Comparison of ENCODE assay signal across 10 cellular contexts in genomic region chr4:24686866-24687672, GRCh38.
DNase-seq lines count a peak whose midpoint lies in the region; ATAC-seq, FAIRE-seq and TF ChIP-seq lines count a peak whose summit lies in the region.
"Had no signal": no experiment of that assay in that cellular context is flagged by ENCODE, and none has a peak within 500 bp of the region (broad histone marks: within the 10 kb centered on the region; RNA-seq: fewer than 3 reads in every experiment).

No MANE protein-coding gene starts in this region.

- ATAC-seq in GM18867 (IDR thresholded peaks at IDR 0.05; ENCODE audit: unreplicated experiment) (peak; percentile 39), GM18870 (IDR thresholded peaks at IDR 0.05; ENCODE audit: unreplicated experiment) (no peak)

- peak; percentile 11 for DNase-seq in A673 (ENCODE audit: low spot score)
- DNase-seq in T-helper 2 cell treated with Interferon-gamma antibody and Interleukin-4, amounts not matched to agents 5 μg/mL and 100 μg/mL, for 36 hours (ENCODE audit: low spot score) = peak; percentile 6
- DNase-seq in iPS-NIHi7 (ENCODE audit: extremely low spot score) = peak; percentile 73
- no peak for DNase-seq in COLO829 (ENCODE audit: low spot score)
- no peak for DNase-seq in GM12891 (ENCODE audit: insufficient read length, low spot score)
- DNase-seq in GM12892 (ENCODE audit: insufficient read length) = no peak

- H3K36me3 ChIP-seq in A673 (ENCODE audit: insufficient read depth, low read length, poor library complexity, severe bottlenecking) = no peaks in the 10 kb centered on the region

- H3K4me3 Mint-ChIP-seq in T-helper 2 cell treated with Interferon-gamma antibody and Interleukin-4, amounts not matched to agents 5 μg/mL and 100 μg/mL, for 36 hours = no peak overlapping the region
- H3K4me3 Mint-ChIP-seq: activated T-helper 1 cell treated with anti-CD3 and anti-CD28 coated beads, Interleukin-12 subunit alpha, Interleukin-12 subunit beta, Interleukin-2, Interleukin-4 antibody, amounts not matched to agents 30 ng/mL and 10 ng/mL and 1 ng/mL, durations not matched to agents 14 hours and 24 hours and 36 hours had no signal

- H3K27me3 ChIP-seq in A673 (replicated peaks; ENCODE audit: insufficient read depth, low read depth, low read length, poor library complexity) = no peaks in the 10 kb centered on the region

- H3K27me3 Mint-ChIP-seq in T-helper 2 cell treated with Interferon-gamma antibody and Interleukin-4, amounts not matched to agents 5 μg/mL and 100 μg/mL, for 36 hours (ENCODE audit: low read depth) = no peaks in the 10 kb centered on the region

- H3K9me3 Mint-ChIP-seq in T-helper 2 cell treated with Interferon-gamma antibody and Interleukin-4, amounts not matched to agents 5 μg/mL and 100 μg/mL, for 36 hours = no peaks in the 10 kb centered on the region
- H3K9me3 Mint-ChIP-seq: activated T-helper 1 cell treated with anti-CD3 and anti-CD28 coated beads, Interleukin-12 subunit alpha, Interleukin-12 subunit beta, Interleukin-2, Interleukin-4 antibody, amounts not matched to agents 30 ng/mL and 10 ng/mL and 1 ng/mL, durations not matched to agents 14 hours and 24 hours and 36 hours had no signal

- no peak overlapping the region for H3K27ac ChIP-seq in A673 (ENCODE audit: low read depth, low read length, poor library complexity, severe bottlenecking)
- H3K27ac ChIP-seq: parathyroid adenoma had no signal

- peak; percentile 75 for TF ChIP-seq CTCF in A673 (conservative IDR thresholded peaks at IDR 0.05; ENCODE audit: low read depth, low read length)

- TF ChIP-seq POLR2A in GM12891 (IDR thresholded peaks at IDR 0.05; ENCODE audit: low read depth, low read length) = no peak
- no peak for TF ChIP-seq POLR2A in GM12892 (IDR thresholded peaks at IDR 0.05; ENCODE audit: low read depth, low read length)

- POLR2A ChIA-PET in A673 (lab: Charles Lee; ENCODE audit: low non-redundant PET) = no interaction called here

- no peaks in the 10 kb centered on the region for H3K4me1 Mint-ChIP-seq in T-helper 2 cell treated with Interferon-gamma antibody and Interleukin-4, amounts not matched to agents 5 μg/mL and 100 μg/mL, for 36 hours (ENCODE audit: low read depth)

- H3K9me3 ChIP-seq in A673 (ENCODE audit: low read depth, low read length, poor library complexity, severe bottlenecking) = no peaks in the 10 kb centered on the region

- no peaks in the 10 kb centered on the region for H3K4me1 ChIP-seq in A673 (ENCODE audit: insufficient read depth, low read length, poor library complexity, severe bottlenecking)
- H3K4me1 ChIP-seq: parathyroid adenoma had no signal

- no peaks in the 10 kb centered on the region for H3K36me3 Mint-ChIP-seq in T-helper 2 cell treated with Interferon-gamma antibody and Interleukin-4, amounts not matched to agents 5 μg/mL and 100 μg/mL, for 36 hours (ENCODE audit: low read depth)

- CTCF ChIA-PET in A673 (lab: Charles Lee) = interaction anchor here (0.6 kb wide), 1 partner anchor 237 kb away, joined by 3 read pairs; no protein-coding TSS in a partner anchor

- FAIRE-seq in GM12891 (lab: Jason Lieb, UNC) = no peak
- FAIRE-seq in GM12892 (lab: Jason Lieb, UNC) = no peak

- intact Hi-C loops in A673 (cut with micrococcal nuclease; ENCODE audit: unreplicated experiment) = loop anchor here (2.0 kb wide), 1 partner anchor 198 kb away; no protein-coding TSS in a partner anchor

- no TSS peak for BruUV-seq in A673 (replicated peaks; lab: Mats Ljungman, UMichigan)

- no peak overlapping the region for H3K4me3 ChIP-seq in A673 (ENCODE audit: low read depth, low read length, poor library complexity, severe bottlenecking)

- no peak overlapping the region for H3K27ac Mint-ChIP-seq in T-helper 2 cell treated with Interferon-gamma antibody and Interleukin-4, amounts not matched to agents 5 μg/mL and 100 μg/mL, for 36 hours
- H3K27ac Mint-ChIP-seq: activated T-helper 1 cell treated with anti-CD3 and anti-CD28 coated beads, Interleukin-12 subunit alpha, Interleukin-12 subunit beta, Interleukin-2, Interleukin-4 antibody, amounts not matched to agents 30 ng/mL and 10 ng/mL and 1 ng/mL, durations not matched to agents 14 hours and 24 hours and 36 hours had no signal

TF ChIP-seq in GM12891, 5 proteins besides CTCF, POLR2A, EP300 and RAD21:
- no peak for TF ChIP-seq POU2F2 (IDR thresholded peaks at IDR 0.05; ENCODE audit: low read depth, low read length)
- TF ChIP-seq PAX5 (IDR thresholded peaks at IDR 0.05; ENCODE audit: insufficient read depth, low read length, severe bottlenecking) = no peak
- TF ChIP-seq POLR2AphosphoS5 (IDR thresholded peaks at IDR 0.05; ENCODE audit: low read depth, low read length) = no peak
- TF ChIP-seq SPI1 (IDR thresholded peaks at IDR 0.05; ENCODE audit: low read depth, low read length) = no peak
- no peak for TF ChIP-seq TAF1 (IDR thresholded peaks at IDR 0.05; ENCODE audit: low read depth, low read length)
TF ChIP-seq in GM12891: peak in this region for 0.

Comparison
In these comparisons a context has a peak if more than half of its experiments do, and no peak if none do; other contexts are left out.
1. DNase-seq: peak in A673 (single experiment), T-helper 2 cell treated with Interferon-gamma antibody and Interleukin-4, amounts not matched to agents 5 μg/mL and 100 μg/mL, for 36 hours (single experiment) and iPS-NIHi7 (single experiment); none in COLO829 (single experiment), GM12891 (single experiment) and GM12892 (single experiment).